In genomic region chr17:42682400-42683384, GRCh38 we compare ENCODE assay signal across 8 cellular contexts. TPM values are rescaled to one million over a fixed set of nuclear protein-coding genes. Genes with fewer than 3 reads are reported as not detected.
DNase-seq lines count a peak whose midpoint lies in the region; ATAC-seq and TF ChIP-seq lines count a peak whose summit lies in the region.

Gene CNTNAP1 (plus strand): TSS chr17:42682531. CDS start chr17:42682830, 299 bp downstream.

- H3K27me3 Mint-ChIP-seq in progenitor cell of endocrine pancreas: peaks cover 53% of the 10 kb centered on the region

- DNase-seq in AG08395 (ENCODE audit: low spot score) (peak; percentile 79), NCI-H526 (lab: John Stamatoyannopoulos, UW) (peak; percentile 62 to 90), amygdala (lab: John Stamatoyannopoulos, UW) (peak in 47 of 56 donors; percentile 6 to 78 (median 46)), left cardiac atrium (peak; percentile 70), progenitor cell of endocrine pancreas (ENCODE audit: low spot score, unreplicated experiment) (no peak), NOMO-1 treated with DMSO at 0.1 percent for 48 hours (lab: John Stamatoyannopoulos, UW; ENCODE audit: unreplicated experiment) (no peak)

- ATAC-seq in left cardiac atrium (peak; percentile 4 to 20), HG03095 (IDR thresholded peaks at IDR 0.05; ENCODE audit: unreplicated experiment) (no peak)

- H3K27ac Mint-ChIP-seq in progenitor cell of endocrine pancreas: peak within 1 kb of the TSS; percentile 60

- peak within 1 kb of the TSS; percentile 38 for H3K4me3 Mint-ChIP-seq in progenitor cell of endocrine pancreas (ENCODE audit: low read depth)

- H3K9me3 Mint-ChIP-seq in progenitor cell of endocrine pancreas (ENCODE audit: low read depth): no peaks in the 10 kb centered on the region

- no peak for TF ChIP-seq CTCF in GM12875 (IDR thresholded peaks at IDR 0.05; ENCODE audit: borderline replicate concordance, insufficient read depth, low read depth, low read length)
- no peak for TF ChIP-seq CTCF in progenitor cell of endocrine pancreas (IDR thresholded peaks at IDR 0.05; ENCODE audit: unreplicated experiment)

- peaks cover 4% of the 10 kb centered on the region for H3K36me3 Mint-ChIP-seq in progenitor cell of endocrine pancreas (ENCODE audit: insufficient read depth)

- peak within 1 kb of the TSS; percentile 69 for H3K4me3 ChIP-seq in GM12875 (ENCODE audit: low read depth, low read length)

- intact Hi-C loops in left cardiac atrium (cut with DNase I): loop anchor here in 1 of 2 donors (5.0 to 10.0 kb wide), 2 partner anchors 75 to 98 kb away; partner anchors contain the start of genes RETREG3 and TUBG1

- H3K4me1 Mint-ChIP-seq in progenitor cell of endocrine pancreas (ENCODE audit: low read depth): peaks cover 12% of the 10 kb centered on the region

RNA-seq across cellular contexts. Expression of gene CNTNAP1, which starts in this region (rescaled TPM):
- total RNA-seq in left cardiac atrium (1 to 10 TPM; 4.7 to 7.2 TPM), progenitor cell of endocrine pancreas (2.3 and 2.5 TPM in 2 replicates)

Comparison
In these comparisons a context has a peak if more than half of its experiments do, and no peak if none do; other contexts are left out.
1. DNase-seq: peak in AG08395 (single experiment), NCI-H526 (2 of 2), amygdala (47 of 56) and left cardiac atrium (single experiment); none in progenitor cell of endocrine pancreas (single experiment) and NOMO-1 treated with DMSO at 0.1 percent for 48 hours (single experiment).